Comparison of ENCODE assay signal across 8 cellular contexts in the genomic region with DNA sequence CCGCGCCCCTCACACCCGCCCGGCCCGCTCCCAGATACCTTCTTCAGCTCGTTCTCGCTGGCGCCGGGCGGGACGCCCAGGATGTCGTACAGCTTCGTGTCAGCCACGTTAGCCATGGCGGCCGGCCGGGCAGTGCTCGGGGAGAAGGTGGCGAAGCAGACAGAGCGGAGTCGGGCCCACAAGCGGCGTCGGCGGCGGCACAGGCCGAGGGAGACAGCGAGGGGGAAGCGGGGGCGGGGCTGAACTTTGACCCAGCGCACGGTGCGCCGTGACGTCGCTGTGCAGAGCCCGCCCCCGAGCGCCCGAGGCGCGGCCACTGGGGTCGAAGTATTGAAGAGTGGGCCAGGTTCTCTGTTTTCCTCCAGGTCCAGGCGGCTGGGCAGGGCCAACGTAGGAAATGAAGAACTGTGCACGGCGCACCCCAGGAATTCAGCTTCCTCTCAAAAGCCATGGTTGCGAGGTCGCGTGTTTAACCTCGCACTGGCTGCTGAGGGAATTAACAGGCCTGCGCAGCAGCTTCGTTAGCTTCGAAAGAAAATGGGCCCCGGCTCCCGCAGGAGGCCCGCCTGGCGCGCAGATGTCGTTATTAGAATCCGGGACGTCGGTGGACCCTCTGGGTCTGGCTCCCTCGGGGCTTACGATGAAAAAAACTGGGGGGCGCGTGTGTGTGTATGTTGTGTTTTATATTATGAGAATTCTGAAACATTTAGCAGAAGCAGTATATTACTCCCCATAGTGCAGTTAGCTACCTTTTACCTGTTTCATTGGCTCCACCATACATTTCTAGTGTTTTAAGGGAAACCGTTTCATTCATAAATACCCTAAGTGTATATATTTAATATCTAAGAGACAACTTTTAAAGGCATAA. TPM values are rescaled to one million over a fixed set of nuclear protein-coding genes. Genes with fewer than 3 reads are reported as not detected.
DNase-seq lines count a peak whose midpoint lies in the region; ATAC-seq, FAIRE-seq and TF ChIP-seq lines count a peak whose summit lies in the region.

A gene (minus strand): TSS at position 218 of the 868 bp plus-strand sequence. CDS start 102 bp downstream, at position 116.

- H3K27me3 ChIP-seq in heart right ventricle: no peaks in the 10 kb centered on the region

- peak; percentile 87 for TF ChIP-seq POLR2A in GM12891 (IDR thresholded peaks at IDR 0.05; ENCODE audit: low read depth, low read length)

- ATAC-seq in HG02759 (IDR thresholded peaks at IDR 0.05; ENCODE audit: unreplicated experiment): peak; percentile 92
- ATAC-seq in T-cell (replicated peaks in 1 of 4): peak; percentile 92 to 96 (median 94)
- peak; percentile 98 to 100 (median 99) for ATAC-seq in heart right ventricle

- peak; percentile 82 for DNase-seq in GM12891 (ENCODE audit: insufficient read length, low spot score)
- DNase-seq in NCI-H1417 (lab: John Stamatoyannopoulos, UW): peak; percentile 73 to 92 (median 92)
- DNase-seq in T-cell: peak; percentile 76 to 94 (median 89)
- peak; percentile 92 to 95 for DNase-seq in heart right ventricle
- peak; percentile 90 to 99 (median 93) for DNase-seq in posterior cingulate gyrus
- peak; percentile 94 for DNase-seq in type B pancreatic cell (ENCODE audit: extremely low spot score, unreplicated experiment)

- peak; percentile 97 for FAIRE-seq in GM12891 (lab: Jason Lieb, UNC)

- intact Hi-C loops in heart right ventricle (cut with DNase I) (loop anchor here in 1 of 10 donors (10.0 kb wide), 1 partner anchor 61 kb away; no protein-coding TSS in a partner anchor), posterior cingulate gyrus (cut with DNase I) (no loop called here)

- H3K36me3 ChIP-seq in heart right ventricle: peaks cover 0 to 34% (median 5%) of the 10 kb centered on the region in 9 donors

- H3K36me3 Mint-ChIP-seq in T-cell: peaks cover 20% of the 10 kb centered on the region
- peaks cover 13% of the 10 kb centered on the region for H3K36me3 Mint-ChIP-seq in type B pancreatic cell

- no peak for TF ChIP-seq CTCF in heart right ventricle (IDR thresholded peaks at IDR 0.05)
- no peak for TF ChIP-seq CTCF in type B pancreatic cell (conservative IDR thresholded peaks at IDR 0.05)

- H3K27me3 Mint-ChIP-seq in T-cell: no peaks in the 10 kb centered on the region
- no peaks in the 10 kb centered on the region for H3K27me3 Mint-ChIP-seq in type B pancreatic cell

- H3K9me3 Mint-ChIP-seq in T-cell (no peaks in the 10 kb centered on the region), type B pancreatic cell (no peaks in the 10 kb centered on the region)

- WGBS in adipose tissue, 3 donors: 1% methylated on average over 60 to 68 of the region's 68 CpGs
- WGBS in heart right ventricle, 2 donors: 1% methylated on average over 64 to 68 of the region's 68 CpGs

- H3K4me3 ChIP-seq in heart right ventricle: peak within 1 kb of the TSS; percentile 76 to 97 (median 88)

- H3K4me1 Mint-ChIP-seq in T-cell (peaks cover 48 to 61% (median 59%) of the 10 kb centered on the region in 3 donors), type B pancreatic cell (ENCODE audit: unreplicated experiment) (peaks cover 17% of the 10 kb centered on the region)

- POLR2A ChIA-PET in T-cell (lab: Charles Lee): interaction anchor here (0.5 to 1.2 kb wide), 4 partner anchors 10 to 1635 kb away, joined by 3 to 6 read pairs (median 4); no protein-coding TSS in a partner anchor

- peaks cover 2 to 50% (median 46%) of the 10 kb centered on the region in 9 donors for H3K4me1 ChIP-seq in heart right ventricle

- H3K27ac ChIP-seq in adipose tissue (ENCODE audit: low read depth, low read length) (peak within 1 kb of the TSS; percentile 81), heart right ventricle (peak within 1 kb of the TSS; percentile 87 to 98 (median 97))

- H3K27ac Mint-ChIP-seq in T-cell (peak within 1 kb of the TSS; percentile 99), type B pancreatic cell (peak within 1 kb of the TSS; percentile 95)

- H3K4me3 Mint-ChIP-seq in T-cell (peak within 1 kb of the TSS; percentile 92 to 98 (median 95)), type B pancreatic cell (peak within 1 kb of the TSS; percentile 97)

- H3K9me3 ChIP-seq in heart right ventricle: no peaks in the 10 kb centered on the region

- CTCF ChIA-PET in T-cell (lab: Charles Lee): interaction anchor here in 1 of 2 donors (0.7 to 1.1 kb wide), 5 partner anchors 10 to 1191 kb away, joined by 3 to 4 read pairs (median 3); no protein-coding TSS in a partner anchor

TF ChIP-seq in GM12891, 5 proteins besides CTCF, POLR2A, EP300 and RAD21:
- peak; percentile 88; the same call in 1 of the 2 replicates for TF ChIP-seq POLR2AphosphoS5 (IDR thresholded peaks at IDR 0.05; ENCODE audit: low read depth, low read length)
- 0 out of 2 replicates have a peak, but pooled peaks have one; percentile 10 for TF ChIP-seq SPI1 (IDR thresholded peaks at IDR 0.05; ENCODE audit: low read depth, low read length)
- no peak for TF ChIP-seq PAX5 (IDR thresholded peaks at IDR 0.05; ENCODE audit: insufficient read depth, low read length, severe bottlenecking)
- no peak for TF ChIP-seq POU2F2 (IDR thresholded peaks at IDR 0.05; ENCODE audit: low read depth, low read length)
- TF ChIP-seq TAF1 (IDR thresholded peaks at IDR 0.05; ENCODE audit: low read depth, low read length): peak; percentile 72
TF ChIP-seq in GM12891: peak in this region for 3.

RNA-seq across cellular contexts. Expression of the gene that starts here (rescaled TPM):
- polyA plus RNA-seq in GM12891 (2012; ENCODE audit: low read depth, missing spikeins): 37.7 TPM
- 10 to 100 TPM; 60.4 to 75.3 (median 67.4) TPM for total RNA-seq in T-cell
- 10 to 100 TPM; 17.0 to 43.3 (median 37.1) TPM for polyA plus RNA-seq in adipose tissue
- 100 to 1,000 TPM in 1 of 10 donors, 10 to 100 TPM in 9; 74.8 to 107 (median 92.3) TPM for total RNA-seq in heart right ventricle
- 10 to 100 TPM; 47.3 to 52.6 TPM for polyA plus RNA-seq in heart right ventricle
- 63.4 and 73.5 TPM in 2 replicates for total RNA-seq in type B pancreatic cell (ENCODE audit: low replicate concordance)

Comparison
In these comparisons a context has a peak if more than half of its experiments do, and no peak if none do; other contexts are left out.
1. Peak in every context shown above with its lines: DNase-seq, ATAC-seq, H3K4me3 ChIP-seq and H3K27ac ChIP-seq.